ENCODE assay signal across 1 cellular context in the genomic region with DNA sequence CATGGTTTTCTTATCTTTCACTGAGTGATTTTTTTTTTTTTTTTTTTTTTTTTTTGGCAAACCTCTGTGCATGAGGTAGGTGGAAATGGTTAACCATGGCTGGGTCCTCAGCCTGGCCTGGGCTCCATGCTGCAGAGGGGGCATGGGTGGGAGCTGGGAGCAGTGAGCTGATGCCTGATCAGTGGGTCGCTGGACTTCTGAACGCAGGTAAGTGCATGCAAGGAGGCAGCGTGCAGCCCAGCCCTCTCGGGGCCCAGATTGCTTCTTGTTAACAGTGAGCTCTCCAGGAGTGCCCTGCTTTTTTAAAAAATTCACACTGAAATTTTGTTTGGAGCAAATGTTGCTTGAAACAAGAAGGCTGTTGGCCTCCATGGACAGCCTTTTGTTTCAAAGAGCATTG.
TF ChIP-seq lines count a peak whose summit lies in the region.

No MANE protein-coding gene starts in this region.

TF ChIP-seq in IMR-90, 13 proteins besides CTCF, POLR2A, EP300 and RAD21:
- TF ChIP-seq, protein P1, sequence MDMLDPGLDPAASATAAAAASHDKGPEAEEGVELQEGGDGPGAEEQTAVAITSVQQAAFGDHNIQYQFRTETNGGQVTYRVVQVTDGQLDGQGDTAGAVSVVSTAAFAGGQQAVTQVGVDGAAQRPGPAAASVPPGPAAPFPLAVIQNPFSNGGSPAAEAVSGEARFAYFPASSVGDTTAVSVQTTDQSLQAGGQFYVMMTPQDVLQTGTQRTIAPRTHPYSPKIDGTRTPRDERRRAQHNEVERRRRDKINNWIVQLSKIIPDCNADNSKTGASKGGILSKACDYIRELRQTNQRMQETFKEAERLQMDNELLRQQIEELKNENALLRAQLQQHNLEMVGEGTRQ (IDR thresholded peaks at IDR 0.05; ENCODE audit: low read depth, low read length): no peak
- TF ChIP-seq RFX5 (IDR thresholded peaks at IDR 0.05; ENCODE audit: low read depth, low read length) (no peak), MAFK (IDR thresholded peaks at IDR 0.05; ENCODE audit: low read depth, low read length) (no peak), CHD1 (IDR thresholded peaks at IDR 0.05; ENCODE audit: low read depth, low read length) (no peak), MXI1 (IDR thresholded peaks at IDR 0.05; ENCODE audit: borderline replicate concordance, low read depth, low read length) (no peak), SMC3 (IDR thresholded peaks at IDR 0.05; ENCODE audit: low read depth, low read length) (no peak), FOS (IDR thresholded peaks at IDR 0.05; ENCODE audit: low read depth, low read length) (no peak), BHLHE40 (IDR thresholded peaks at IDR 0.05; ENCODE audit: low read depth, low read length) (no peak), CEBPB (IDR thresholded peaks at IDR 0.05; ENCODE audit: low read depth, low read length) (no peak), MAZ (IDR thresholded peaks at IDR 0.05; ENCODE audit: borderline replicate concordance, low read depth, low read length) (no peak), RCOR1 (IDR thresholded peaks at IDR 0.05; ENCODE audit: insufficient replicate concordance, low read length) (no peak), NFE2L2 (IDR thresholded peaks at IDR 0.05; ENCODE audit: low read depth, low read length) (no peak)
- TF ChIP-seq, protein P2, sequence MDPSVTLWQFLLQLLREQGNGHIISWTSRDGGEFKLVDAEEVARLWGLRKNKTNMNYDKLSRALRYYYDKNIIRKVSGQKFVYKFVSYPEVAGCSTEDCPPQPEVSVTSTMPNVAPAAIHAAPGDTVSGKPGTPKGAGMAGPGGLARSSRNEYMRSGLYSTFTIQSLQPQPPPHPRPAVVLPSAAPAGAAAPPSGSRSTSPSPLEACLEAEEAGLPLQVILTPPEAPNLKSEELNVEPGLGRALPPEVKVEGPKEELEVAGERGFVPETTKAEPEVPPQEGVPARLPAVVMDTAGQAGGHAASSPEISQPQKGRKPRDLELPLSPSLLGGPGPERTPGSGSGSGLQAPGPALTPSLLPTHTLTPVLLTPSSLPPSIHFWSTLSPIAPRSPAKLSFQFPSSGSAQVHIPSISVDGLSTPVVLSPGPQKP (IDR thresholded peaks at IDR 0.05; ENCODE audit: borderline replicate concordance, low read depth, low read length): no peak
